In genomic region chr22:47379037-47379436, GRCh38 we compare ENCODE assay signal across 19 cellular contexts.
"Had no signal": no experiment of that assay in that cellular context is flagged by ENCODE, and none has a peak within 500 bp of the region (broad histone marks: within the 10 kb centered on the region; RNA-seq: fewer than 3 reads in every experiment).

No MANE protein-coding gene starts in this region.

- H3K4me3 ChIP-seq: body of pancreas, cardiac muscle cell, left ventricle myocardium inferior, ovary, prostate gland, testis had no signal

- DNase-seq: activated CD4-positive, alpha-beta memory T cell treated with anti-CD3 and anti-CD28 coated beads for 36 hours; activated CD4-positive, alpha-beta T cell treated with anti-CD3 and anti-CD28 coated beads for 48 hours; activated naive CD4-positive, alpha-beta T cell treated with anti-CD3 and anti-CD28 coated beads for 36 hours; activated T-cell treated with anti-CD3 and anti-CD28 coated beads, Interleukin-2, amount 50 U/mL, for 48 hours; anterior cingulate cortex; dermis blood vessel endothelial cell; effector CD8-positive, alpha-beta T cell; foreskin melanocyte; left ventricle myocardium inferior; mammary epithelial cell; midbrain; natural killer cell; stimulated activated CD4-positive, alpha-beta T cell treated with anti-CD3 and anti-CD28 coated beads, Interleukin-4, amount 100 ng/mL, for 24 hours; T1000; testis had no signal

- H3K9me3 ChIP-seq: body of pancreas, left ventricle myocardium inferior, ovary, prostate gland, testis had no signal

- H3K27ac ChIP-seq: body of pancreas, cardiac muscle cell, left ventricle myocardium inferior, ovary, prostate gland, testis had no signal

- H3K27me3 ChIP-seq: body of pancreas, cardiac muscle cell, ovary, testis had no signal

- H3K4me1 ChIP-seq: body of pancreas, left ventricle myocardium inferior, prostate gland, testis had no signal

- H3K36me3 ChIP-seq: cardiac muscle cell, left ventricle myocardium inferior, ovary, prostate gland had no signal

- ATAC-seq: body of pancreas, natural killer cell had no signal
